ENCODE assay signal across 8 cellular contexts in genomic region chr22:42269407-42270177, GRCh38. TPM values are rescaled to one million over a fixed set of nuclear protein-coding genes. Genes with fewer than 3 reads are reported as not detected.
DNase-seq lines count a peak whose midpoint lies in the region; ATAC-seq and TF ChIP-seq lines count a peak whose summit lies in the region.

No MANE protein-coding gene starts in this region.

- H3K4me1 ChIP-seq in SJCRH30 (0 out of 2 replicates have a peak, but pooled peaks cover 4% of the 10 kb centered on the region), heart right ventricle (peaks cover 6 to 37% (median 17%) of the 10 kb centered on the region in 9 donors)

- H3K36me3 Mint-ChIP-seq in activated naive CD4-positive, alpha-beta T cell treated with anti-CD3 and anti-CD28 coated beads, Interleukin-2, amount 50 U/mL, for 24 hours, result no peaks in the 10 kb centered on the region

- peak overlapping the region; percentile 90 for H3K4me3 Mint-ChIP-seq in activated naive CD4-positive, alpha-beta T cell treated with anti-CD3 and anti-CD28 coated beads, Interleukin-2, amount 50 U/mL, for 24 hours

- no peaks in the 10 kb centered on the region for H3K9me3 Mint-ChIP-seq in activated naive CD4-positive, alpha-beta T cell treated with anti-CD3 and anti-CD28 coated beads, Interleukin-2, amount 50 U/mL, for 24 hours

- in situ Hi-C loops in Caki2 (cut with HindIII; ENCODE audit: low pct_unique_long_range_greater_than_20kb, low sequenced_read_pairs), result no loop called here

- H3K36me3 ChIP-seq in SJCRH30 (no peaks in the 10 kb centered on the region), heart right ventricle (no peaks in the 10 kb centered on the region)

- H3K4me1 Mint-ChIP-seq in activated naive CD4-positive, alpha-beta T cell treated with anti-CD3 and anti-CD28 coated beads, Interleukin-2, amount 50 U/mL, for 24 hours, result peaks cover 43% of the 10 kb centered on the region

- peak; percentile 77 for DNase-seq in Caki2 (ENCODE audit: low read depth)
- DNase-seq in HL-60 (ENCODE audit: low read depth in 1 of 2, low spot score in 1 of 2), result peak; percentile 51 to 59
- peak; percentile 37 to 55 for DNase-seq in SJCRH30
- peak; percentile 27 to 51 for DNase-seq in heart right ventricle
- DNase-seq in retinal pigment epithelial cell (ENCODE audit: low read depth), result no peak
- no peak for DNase-seq in NCI-H524 treated with DMSO at 0.1 percent for 48 hours (lab: John Stamatoyannopoulos, UW)

- TF ChIP-seq CTCF in HL-60 (IDR thresholded peaks at IDR 0.05; ENCODE audit: insufficient read depth, low read length), result no peak
- peak in 1 of 9 donors; percentile 13 for TF ChIP-seq CTCF in heart right ventricle (IDR thresholded peaks at IDR 0.05)
- TF ChIP-seq CTCF in retinal pigment epithelial cell (conservative IDR thresholded peaks at IDR 0.05; ENCODE audit: low read depth, low read length), result no peak

- no peaks in the 10 kb centered on the region for H3K9me3 ChIP-seq in SJCRH30 (replicated peaks)
- no peaks in the 10 kb centered on the region for H3K9me3 ChIP-seq in heart right ventricle

- H3K4me3 ChIP-seq in HL-60 (replicated peaks; ENCODE audit: insufficient read depth, low read length) (peak overlapping the region; percentile 98), SJCRH30 (peak overlapping the region; percentile 99), heart right ventricle (peak overlapping the region; percentile 68 to 100 (median 98)), retinal pigment epithelial cell (ENCODE audit: low read length) (peak overlapping the region; percentile 84)

- ATAC-seq in GM19463 (IDR thresholded peaks at IDR 0.05; ENCODE audit: unreplicated experiment), result peak; percentile 52
- ATAC-seq in heart right ventricle, result peak; percentile 54 to 72 (median 63)

- no peaks in the 10 kb centered on the region for H3K27me3 ChIP-seq in HL-60 (ENCODE audit: insufficient read depth, poor library complexity, severe bottlenecking)
- H3K27me3 ChIP-seq in SJCRH30, result no peaks in the 10 kb centered on the region
- no peaks in the 10 kb centered on the region for H3K27me3 ChIP-seq in heart right ventricle

- H3K27me3 Mint-ChIP-seq in activated naive CD4-positive, alpha-beta T cell treated with anti-CD3 and anti-CD28 coated beads, Interleukin-2, amount 50 U/mL, for 24 hours, result no peaks in the 10 kb centered on the region

- WGBS in heart right ventricle, 2 donors, result 0% methylated on average over 68 to 70 of the region's 70 CpGs

- H3K27ac Mint-ChIP-seq in activated naive CD4-positive, alpha-beta T cell treated with anti-CD3 and anti-CD28 coated beads, Interleukin-2, amount 50 U/mL, for 24 hours, result peak overlapping the region; percentile 85

- intact Hi-C loops in heart right ventricle (cut with DNase I), result loop anchor here in 4 of 10 donors (5.0 to 10.0 kb wide), 2 partner anchors 165 to 168 kb away; partner anchors contain the start of gene NFAM1 (in 3 of the 4)

- H3K27ac ChIP-seq in HL-60 (replicated peaks), result peak overlapping the region; percentile 89
- peak overlapping the region; percentile 63 for H3K27ac ChIP-seq in SJCRH30
- peak overlapping the region; percentile 46 to 91 (median 82) for H3K27ac ChIP-seq in heart right ventricle

RNA-seq across cellular contexts. Expression of gene TCF20, which starts 0.9 kb away (rescaled TPM):
- total RNA-seq in Caki2 (2014; rRNA removed; shearing (Covaris generic); ENCODE audit: low replicate concordance), result 16.9 and 21.3 TPM in 2 replicates
- total RNA-seq in SJCRH30 (2014; rRNA removed; shearing (Covaris generic)), result 34.6 and 36.5 TPM in 2 replicates
- total RNA-seq in heart right ventricle, result 10 to 100 TPM; 11.6 to 18.8 (median 15.3) TPM
- polyA plus RNA-seq in heart right ventricle, result 1 to 10 TPM; 4.2 to 5.3 TPM

Comparison
In these comparisons a context has a peak if more than half of its experiments do, and no peak if none do; other contexts are left out.
1. DNase-seq: peak in Caki2 (single experiment), HL-60 (2 of 2), SJCRH30 (2 of 2) and heart right ventricle (2 of 2); none in retinal pigment epithelial cell (single experiment) and NCI-H524 treated with DMSO at 0.1 percent for 48 hours (single experiment).
2. Peak in every context shown above with its lines, with median percentiles within 50 percentile points of each other: H3K27ac ChIP-seq and H3K4me3 ChIP-seq.